In the genomic region with DNA sequence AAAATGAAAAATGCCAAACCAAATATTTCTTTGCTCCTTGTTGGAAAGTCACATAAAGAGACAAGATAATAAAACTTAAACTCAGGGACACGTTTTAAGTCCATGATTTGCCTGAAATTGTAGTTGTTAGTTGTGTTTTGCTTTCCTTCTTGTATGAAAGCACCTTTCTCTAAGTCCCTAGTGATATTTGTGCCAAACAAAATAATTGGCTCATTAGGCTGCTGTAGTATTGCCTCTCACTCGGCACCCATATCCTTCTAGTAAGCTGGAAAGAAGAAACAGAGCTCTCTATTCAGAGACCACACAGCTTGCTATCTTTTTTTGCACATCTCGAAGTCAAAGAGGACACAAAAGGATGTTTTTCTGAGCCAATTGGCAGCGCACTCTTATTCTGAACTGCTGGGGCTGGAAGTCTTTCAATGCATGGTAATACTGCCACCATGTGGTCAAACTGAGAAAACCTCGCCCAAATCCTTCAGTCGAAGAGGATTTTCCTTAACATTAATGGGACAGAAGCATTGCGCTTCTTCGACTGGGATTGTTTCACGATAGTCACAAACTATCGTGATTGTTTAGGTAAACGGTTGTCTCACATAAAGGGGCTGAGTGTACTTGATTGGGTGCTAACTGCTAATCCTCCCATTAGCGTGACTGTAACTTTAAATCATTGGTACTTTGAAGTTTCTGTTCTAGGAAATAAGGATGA, we compare ENCODE assay signal across 8 cellular contexts.
A peak's percentile ranks its signal among the peaks of the same experiment; 100 is the strongest.
DNase-seq lines count a peak whose midpoint lies in the region; ATAC-seq, FAIRE-seq and TF ChIP-seq lines count a peak whose summit lies in the region.

No MANE protein-coding gene starts in this region.

- peak overlapping the region; percentile 89 for H2AFZ ChIP-seq in GM23248

- peak overlapping the region; percentile 43; the same call in 1 of the 2 replicates for H3K9ac ChIP-seq in GM23248

- H3K9me2 ChIP-seq in GM23248 (ENCODE audit: insufficient read depth), result no peaks in the 10 kb centered on the region

- H3F3A ChIP-seq in GM23248 (ENCODE audit: insufficient read depth), result no peaks in the 10 kb centered on the region

- in situ Hi-C loops in GM23248 (cut with MboI), result loop anchor here (10.0 to 25.0 kb wide), 3 partner anchors 656 to 1031 kb away; no protein-coding TSS in a partner anchor

- H3K4me2 ChIP-seq in GM23248 (ENCODE audit: unreplicated experiment), result peak overlapping the region; percentile 88

- H3K4me3 ChIP-seq in GM23248 (peak overlapping the region; percentile 66), pancreas (no peak overlapping the region)

- H3K9me3 ChIP-seq in GM23248 (ENCODE audit: low read depth) (no peaks in the 10 kb centered on the region), pancreas (no peaks in the 10 kb centered on the region)

- DNase-seq in GM04503 (ENCODE audit: low read depth) (peak; percentile 21), GM23248 (peak; percentile 79), RPMI8226 (peak; percentile 57), foreskin melanocyte (peak; percentile 73), pancreas (peak in 3 of 6 donors; percentile 21 to 61 (median 33)), GOT3 (lab: John Stamatoyannopoulos, UW) (no peak)
- peak; percentile 73 for DNase-seq in activated effector memory CD4-positive, alpha-beta T cell treated with anti-CD3 and anti-CD28 coated beads, Interleukin-2, amount 50 U/mL, for 16 hours

- peak in 3 of 4 donors; percentile 86 to 90 (median 89) for ATAC-seq in pancreas

- H3K27me3 ChIP-seq in GM23248 (replicated peaks; ENCODE audit: insufficient read depth) (no peaks in the 10 kb centered on the region), pancreas (no peaks in the 10 kb centered on the region)

- 1 to 2% methylated on average over 12 of the region's 12 CpGs for WGBS in GM23248 (ENCODE audit: low coverage in 1 of 2, low lambda C conversion rate in 2 of 2, missing lambda C conversion rate in 2 of 2), 2 experiments
- WGBS in pancreas, 2 donors, result 3 to 4% methylated on average over 12 of the region's 12 CpGs

- no peaks in the 10 kb centered on the region for H3K36me3 ChIP-seq in GM23248 (ENCODE audit: low read depth)
- H3K36me3 ChIP-seq in pancreas, result no peaks in the 10 kb centered on the region

- TF ChIP-seq CTCF in LNCAP (IDR thresholded peaks at IDR 0.05) (peak; percentile 76), pancreas (IDR thresholded peaks at IDR 0.05) (peak; percentile 35 to 85 (median 82))

- no peaks in the 10 kb centered on the region for H4K20me1 ChIP-seq in GM23248 (ENCODE audit: insufficient read depth)

- H3K27ac ChIP-seq in GM23248, result no peak overlapping the region
- no peak overlapping the region for H3K27ac ChIP-seq in pancreas

- intact Hi-C loops in pancreas (cut with DNase I), result loop anchor here in 2 of 3 donors (10.0 kb wide), 1 partner anchor 779 kb away; a partner anchor contains a TSS

- H3K79me2 ChIP-seq in GM23248 (ENCODE audit: insufficient read depth), result no peaks in the 10 kb centered on the region

- FAIRE-seq in pancreas (lab: Jason Lieb, UNC), result peak; percentile 75

- H3K4me1 ChIP-seq in GM23248 (ENCODE audit: insufficient read depth) (no peaks in the 10 kb centered on the region), pancreas (peaks cover 0 to 3% (median 0%) of the 10 kb centered on the region in 3 donors)
